ENCODE assay signal across 27 cellular contexts in genomic region chrX:132692066-132692465, GRCh38.
DNase-seq lines count a peak whose midpoint lies in the region; ATAC-seq, FAIRE-seq and TF ChIP-seq lines count a peak whose summit lies in the region.
"Had no signal": no experiment of that assay in that cellular context is flagged by ENCODE, and none has a peak within 500 bp of the region (broad histone marks: within the 10 kb centered on the region; RNA-seq: fewer than 3 reads in every experiment).

No MANE protein-coding gene starts in this region.

- no peaks in the 10 kb centered on the region for H3K9me3 Mint-ChIP-seq in chondrocyte (ENCODE audit: low read depth)
- H3K9me3 Mint-ChIP-seq: activated naive CD4-positive, alpha-beta T cell treated with anti-CD3 and anti-CD28 coated beads for 36 hours; activated T-cell treated with anti-CD3 and anti-CD28 coated beads, Interleukin-2, amount 50 U/mL, for 4 hours; CD8-positive, alpha-beta memory T cell; central memory CD8-positive, alpha-beta T cell; H9; memory B cell had no signal

- CTCF ChIA-PET in HepG2 (lab: Yijun Ruan, JAX; ENCODE audit: low intra/inter-chr PET ratio, low total read pairs), result no interaction called here

- H3K4me2 ChIP-seq in HepG2 (ENCODE audit: low read depth, low read length), result no peak overlapping the region

- WGBS in HepG2 (ENCODE audit: low lambda C conversion rate), result no CpG with 5 or more reads among the region's 6 CpGs
- 73% methylated on average over 6 of the region's 6 CpGs for WGBS in right lobe of liver (ENCODE audit: insufficient coverage, low coverage, low lambda C conversion rate, missing lambda C conversion rate)
- WGBS in gastroesophageal sphincter (ENCODE audit: low coverage in 1 of 2), 2 donors, result 77% methylated on average over 5 of the region's 6 CpGs; no CpG with 5 or more reads in 1 of the 2 donors
- WGBS in aorta, 2 donors, result 80 to 83% methylated on average over 6 of the region's 6 CpGs

- no peaks in the 10 kb centered on the region for H3K9me3 ChIP-seq in HepG2 (ENCODE audit: low read length)
- no peaks in the 10 kb centered on the region for H3K9me3 ChIP-seq in right lobe of liver
- no peaks in the 10 kb centered on the region for H3K9me3 ChIP-seq in gastroesophageal sphincter
- H3K9me3 ChIP-seq in uterus, result no peaks in the 10 kb centered on the region
- H3K9me3 ChIP-seq in aorta (ENCODE audit: control insufficient read depth, low read length), result no peaks in the 10 kb centered on the region
- H3K9me3 ChIP-seq: gastrocnemius medialis had no signal

- TF ChIP-seq POLR2A in HepG2 (IDR thresholded peaks at IDR 0.05; ENCODE audit: insufficient read depth in 1 of 2, low read depth in 2 of 2, low read length in 2 of 2), result no peak
- TF ChIP-seq POLR2A in right lobe of liver (IDR thresholded peaks at IDR 0.05), result no peak
- TF ChIP-seq POLR2A in gastroesophageal sphincter (IDR thresholded peaks at IDR 0.05), result no peak
- no peak for TF ChIP-seq POLR2A in uterus (IDR thresholded peaks at IDR 0.05)

- no peak for TF ChIP-seq RAD21 in HepG2 (CRISPR knock-in tag; IDR thresholded peaks at IDR 0.05)

- no peaks in the 10 kb centered on the region for H3K27me3 Mint-ChIP-seq in chondrocyte (ENCODE audit: low read depth)

- no peaks in the 10 kb centered on the region; a peak in 1 of 5 replicates for H3K27me3 ChIP-seq in HepG2 (ENCODE audit: control insufficient read depth in 1 of 2, insufficient read depth in 2 of 2, low read length in 2 of 2)
- no peaks in the 10 kb centered on the region for H3K27me3 ChIP-seq in right lobe of liver
- H3K27me3 ChIP-seq in gastroesophageal sphincter, result no peaks in the 10 kb centered on the region
- H3K27me3 ChIP-seq in uterus, result no peaks in the 10 kb centered on the region
- H3K27me3 ChIP-seq in aorta (ENCODE audit: control insufficient read depth in 1 of 2, insufficient read depth in 2 of 2, low read length in 1 of 2), result peaks cover 0 to 3% of the 10 kb centered on the region in 2 donors

- in situ Hi-C loops in HepG2 (cut with HindIII; ENCODE audit: extremely low pct_ligation_motif_present, low pct_unique_long_range_greater_than_20kb), result no loop called here

- no peaks in the 10 kb centered on the region for H4K20me1 ChIP-seq in HepG2 (ENCODE audit: insufficient read depth, low read length)

- no TSS peak for BruUV-seq in HepG2 (replicated peaks; lab: Mats Ljungman, UMichigan)

- peak; percentile 54; the same call in 2 of the 3 replicates for ATAC-seq in HepG2
- ATAC-seq in right lobe of liver, result no peak
- peak; percentile 57 for ATAC-seq in gastroesophageal sphincter
- ATAC-seq in GM19395 (IDR thresholded peaks at IDR 0.05; ENCODE audit: unreplicated experiment), result no peak
- ATAC-seq in aorta (ENCODE audit: low FRiP score), result no peak
- ATAC-seq: activated CD4-positive, CD25-positive, alpha-beta regulatory T cell treated with anti-CD3 and anti-CD28 coated beads, Interleukin-2, amount 50 U/mL, for 24 hours; activated T-cell treated with anti-CD3 and anti-CD28 coated beads, Interleukin-2, amount 50 U/mL, for 4 hours; gastrocnemius medialis had no signal

- POLR2A ChIA-PET in HepG2 (lab: Yijun Ruan, JAX), result no interaction called here

- no peak overlapping the region for H3K9ac ChIP-seq in HepG2 (ENCODE audit: insufficient read depth, low read depth, low read length)

- H3K4me3 ChIP-seq in HepG2 (replicated peaks in 1 of 3; ENCODE audit: insufficient read depth in 1 of 3, low read depth in 2 of 3, low read length in 3 of 3) (no peak overlapping the region), right lobe of liver (no peak overlapping the region), gastroesophageal sphincter (no peak overlapping the region), uterus (no peak overlapping the region), aorta (ENCODE audit: low read length in 2 of 2) (no peak overlapping the region)
- H3K4me3 ChIP-seq: gastrocnemius medialis had no signal

- H3K36me3 ChIP-seq in HepG2 (replicated peaks in 1 of 2; ENCODE audit: control insufficient read depth in 1 of 2, insufficient read depth in 2 of 2, low read length in 2 of 2), result no peaks in the 10 kb centered on the region
- H3K36me3 ChIP-seq in right lobe of liver, result no peaks in the 10 kb centered on the region
- no peaks in the 10 kb centered on the region for H3K36me3 ChIP-seq in gastroesophageal sphincter
- H3K36me3 ChIP-seq in uterus, result no peaks in the 10 kb centered on the region
- H3K36me3 ChIP-seq in aorta (ENCODE audit: control insufficient read depth in 1 of 2, insufficient read depth in 2 of 2, low read length in 1 of 2), result no peaks in the 10 kb centered on the region
- H3K36me3 ChIP-seq: gastrocnemius medialis had no signal

- no peak overlapping the region for H3K27ac Mint-ChIP-seq in chondrocyte (ENCODE audit: unreplicated experiment)
- H3K27ac Mint-ChIP-seq: activated naive CD4-positive, alpha-beta T cell treated with anti-CD3 and anti-CD28 coated beads for 36 hours; CD8-positive, alpha-beta memory T cell; H9; memory B cell had no signal

- H3K4me1 ChIP-seq in HepG2 (ENCODE audit: insufficient read depth, low read length), result no peaks in the 10 kb centered on the region
- no peaks in the 10 kb centered on the region for H3K4me1 ChIP-seq in right lobe of liver
- H3K4me1 ChIP-seq in gastroesophageal sphincter, result no peaks in the 10 kb centered on the region
- no peaks in the 10 kb centered on the region for H3K4me1 ChIP-seq in uterus
- no peaks in the 10 kb centered on the region for H3K4me1 ChIP-seq in aorta (ENCODE audit: control insufficient read depth in 1 of 2, insufficient read depth in 2 of 2, low read length in 2 of 2)
- H3K4me1 ChIP-seq: gastrocnemius medialis had no signal

- no peak for TF ChIP-seq CTCF in HepG2 (CRISPR knock-in tag; IDR thresholded peaks at IDR 0.05)
- TF ChIP-seq CTCF in right lobe of liver (IDR thresholded peaks at IDR 0.05), result no peak
- TF ChIP-seq CTCF in gastroesophageal sphincter (IDR thresholded peaks at IDR 0.05), result no peak
- no peak for TF ChIP-seq CTCF in uterus (IDR thresholded peaks at IDR 0.05)
- TF ChIP-seq CTCF in chondrocyte (IDR thresholded peaks at IDR 0.05), result no peak

- no peaks in the 10 kb centered on the region for H3K79me2 ChIP-seq in HepG2 (ENCODE audit: insufficient read depth, low read length)

- no peaks in the 10 kb centered on the region for H3K36me3 Mint-ChIP-seq in chondrocyte (ENCODE audit: low read depth)
- H3K36me3 Mint-ChIP-seq: CD8-positive, alpha-beta memory T cell; memory B cell had no signal

- DNase-seq in HepG2 (ENCODE audit: low spot score) (peak; percentile 0), right lobe of liver (no peak), NCI-H748 treated with DMSO at 0.1 percent for 48 hours (lab: John Stamatoyannopoulos, UW) (peak; percentile 41), uterus (peak; percentile 15 to 29), aorta (no peak), chondrocyte (ENCODE audit: low spot score) (no peak)
- DNase-seq: activated naive CD4-positive, alpha-beta T cell treated with anti-CD3 and anti-CD28 coated beads for 36 hours; activated T-cell treated with anti-CD3 and anti-CD28 coated beads, Interleukin-2, amount 50 U/mL, for 4 hours; amygdala; CD8-positive, alpha-beta memory T cell; DMS153; erythroblast; gastrocnemius medialis; GF-D8; H9; MM.1S; NCI-H446 treated with DMSO at 0.1 percent for 48 hours; nucleus accumbens; RPMI8226; stimulated activated CD4-positive, alpha-beta T cell treated with anti-CD3 and anti-CD28 coated beads, Interleukin-4, amount 100 ng/mL, for 24 hours; stimulated activated naive CD4-positive, alpha-beta T cell treated with Interleukin-2 at 50 U/mL for 16 hours; T1000 had no signal

- intact Hi-C loops in HepG2 (cut with micrococcal nuclease; ENCODE audit: unreplicated experiment) (no loop called here), right lobe of liver (cut with DNase I) (no loop called here), uterus (cut with DNase I; ENCODE audit: low total_unique reads) (no loop called here), aorta (cut with DNase I) (no loop called here)

- FAIRE-seq in HepG2 (lab: Jason Lieb, UNC), result no peak

- no peak overlapping the region for H3K4me3 Mint-ChIP-seq in chondrocyte (ENCODE audit: unreplicated experiment)
- H3K4me3 Mint-ChIP-seq: activated naive CD4-positive, alpha-beta T cell treated with anti-CD3 and anti-CD28 coated beads for 36 hours; activated T-cell treated with anti-CD3 and anti-CD28 coated beads, Interleukin-2, amount 50 U/mL, for 4 hours; CD8-positive, alpha-beta memory T cell; central memory CD8-positive, alpha-beta T cell; H9; memory B cell had no signal

- H3K27ac ChIP-seq in HepG2 (ENCODE audit: extremely low read length, insufficient read depth, low read length) (no peak overlapping the region), right lobe of liver (no peak overlapping the region), gastroesophageal sphincter (no peak overlapping the region), uterus (peak overlapping the region in 1 of 2 donors; percentile 15), aorta (ENCODE audit: low read depth in 1 of 2, low read length in 2 of 2) (no peak overlapping the region)
- H3K27ac ChIP-seq: gastrocnemius medialis had no signal

- no peaks in the 10 kb centered on the region for H3K4me1 Mint-ChIP-seq in chondrocyte (ENCODE audit: low read depth)
- H3K4me1 Mint-ChIP-seq: memory B cell had no signal

- no peak overlapping the region for H2AFZ ChIP-seq in HepG2 (ENCODE audit: low read length)

- no peak for TF ChIP-seq EP300 in HepG2 (IDR thresholded peaks at IDR 0.05; ENCODE audit: low read depth in 2 of 2, low read length in 2 of 2)
- no peak for TF ChIP-seq EP300 in HepG2 (CRISPR knock-in tag; IDR thresholded peaks at IDR 0.05; ENCODE audit: borderline replicate concordance)
- TF ChIP-seq EP300 in gastroesophageal sphincter (IDR thresholded peaks at IDR 0.05), result no peak

TF ChIP-seq in HepG2, 621 proteins besides CTCF, POLR2A, EP300 and RAD21:
- no peak for TF ChIP-seq ZUFSP (CRISPR knock-in tag; IDR thresholded peaks at IDR 0.05; ENCODE audit: borderline replicate concordance)
- peak; percentile 26; the same call in 1 of the 2 replicates for TF ChIP-seq CEBPB (IDR thresholded peaks at IDR 0.05; ENCODE audit: borderline replicate concordance, low read depth, low read length)

Comparison
In these comparisons a context has a peak if more than half of its experiments do, and no peak if none do; other contexts are left out.
1. ATAC-seq: peak in HepG2 (single experiment) and gastroesophageal sphincter (single experiment); none in right lobe of liver (0 of 4), GM19395 (single experiment) and aorta (single experiment).
2. DNase-seq: peak in HepG2 (single experiment), NCI-H748 treated with DMSO at 0.1 percent for 48 hours (single experiment) and uterus (2 of 2); none in right lobe of liver (0 of 3), aorta (0 of 2) and chondrocyte (single experiment).